Comparison of ENCODE assay signal across 19 cellular contexts in the genomic region with DNA sequence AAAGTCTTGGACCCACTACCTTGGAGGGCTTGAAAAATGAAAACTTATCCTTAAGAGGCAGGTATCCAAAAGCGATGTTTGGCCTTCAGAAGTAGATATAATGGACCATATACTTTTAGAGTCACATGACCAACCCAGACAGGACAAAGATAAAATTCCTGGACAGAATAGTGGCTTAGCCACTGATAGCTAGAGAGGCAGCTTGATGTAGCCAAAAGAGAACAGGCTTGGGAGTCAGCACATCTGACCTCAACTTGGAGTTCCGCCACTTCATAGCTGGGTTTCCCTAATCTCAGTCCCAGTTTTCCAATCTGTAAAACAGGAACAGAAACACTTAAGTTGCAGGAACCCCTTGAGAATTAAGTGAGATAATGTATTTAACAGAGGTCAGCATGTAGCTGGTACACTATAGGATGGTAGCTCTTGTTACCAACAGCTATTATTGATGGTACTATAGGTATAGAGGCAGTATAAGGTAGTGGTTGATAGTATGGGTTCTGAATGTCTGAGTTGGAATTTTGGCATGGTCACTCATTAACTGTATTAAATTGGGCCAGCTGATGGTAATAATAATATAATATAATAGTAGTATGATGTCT.
DNase-seq lines count a peak whose midpoint lies in the region; ATAC-seq, FAIRE-seq and TF ChIP-seq lines count a peak whose summit lies in the region.
"Had no signal": no experiment of that assay in that cellular context is flagged by ENCODE, and none has a peak within 500 bp of the region (broad histone marks: within the 10 kb centered on the region; RNA-seq: fewer than 3 reads in every experiment).

No MANE protein-coding gene starts in this region.

- no peaks in the 10 kb centered on the region for H4K20me1 ChIP-seq in K562 (replicated peaks; ENCODE audit: control insufficient read depth, insufficient read depth, low read length)
- H4K20me1 ChIP-seq in MM.1S (ENCODE audit: insufficient read depth, low read length) = no peaks in the 10 kb centered on the region

- no peaks in the 10 kb centered on the region for H3F3A ChIP-seq in MM.1S (ENCODE audit: insufficient read depth, low read length)

- H3K9me3 ChIP-seq in K562 (replicated peaks; ENCODE audit: control insufficient read depth, insufficient read depth, low read depth, low read length) (no peaks in the 10 kb centered on the region), MM.1S (replicated peaks; ENCODE audit: insufficient read depth, low read length) (no peaks in the 10 kb centered on the region)

- no peak for TF ChIP-seq POLR2A in K562 (conservative IDR thresholded peaks at IDR 0.05)

- H3K4me3 ChIP-seq in K562 (no peak overlapping the region), MM.1S (ENCODE audit: low read length) (no peak overlapping the region)
- H3K4me3 ChIP-seq: GM23248 had no signal

- FAIRE-seq in K562 (lab: Jason Lieb, UNC) = no peak
- FAIRE-seq: A204.1, D721Med, G401.6, GM12891, H54 had no signal

- CTCF ChIA-PET in K562 (lab: Yijun Ruan, JAX; ENCODE audit: low intra/inter-chr PET ratio) = no interaction called here

- no peak overlapping the region for H3K27ac ChIP-seq in K562 (ENCODE audit: extremely low read depth, low read depth, low read length)
- H3K27ac ChIP-seq in MM.1S (ENCODE audit: low read length) = no peak overlapping the region
- H3K27ac ChIP-seq: GM23248 had no signal

- H3K79me2 ChIP-seq in K562 (ENCODE audit: control insufficient read depth, insufficient read depth, low read length) (no peaks in the 10 kb centered on the region), MM.1S (ENCODE audit: low read length) (no peaks in the 10 kb centered on the region)

- intact Hi-C loops in K562 (cut with micrococcal nuclease) (no loop called here), Right ventricle myocardium superior (cut with DNase I) (no loop called here), left ventricle myocardium superior (cut with micrococcal nuclease) (no loop called here)

- POLR2A ChIA-PET in K562 (lab: Yijun Ruan, JAX) = no interaction called here

- H3K4me2 ChIP-seq in K562 (ENCODE audit: insufficient read depth, low read length) (no peak overlapping the region), MM.1S (ENCODE audit: low read depth, low read length) (no peak overlapping the region)

- H3K9me1 ChIP-seq in K562 (ENCODE audit: control insufficient read depth, insufficient read depth, low read length) = no peaks in the 10 kb centered on the region

- no peak for DNase-seq in K562 (ENCODE audit: extremely low read depth in 1 of 4, low spot score in 3 of 4)
- DNase-seq in Right ventricle myocardium superior = no peak
- DNase-seq in left ventricle myocardium superior = peak; percentile 37
- DNase-seq in MM.1S = no peak
- DNase-seq in T-helper 2 cell = no peak
- DNase-seq in hippocampal formation (lab: John Stamatoyannopoulos, UW) = no peak
- DNase-seq in NCI-H1417 (lab: John Stamatoyannopoulos, UW) = no peak
- DNase-seq: C1 segment of cervical spinal cord; CD4-positive, alpha-beta T cell; DMS153; DMS79 treated with DMSO at 0.1 percent for 48 hours; EL; GM23248 had no signal

- ATAC-seq in K562 = no peak
- ATAC-seq in Right ventricle myocardium superior (ENCODE audit: poor library complexity) = peak; percentile 94
- peak; percentile 95 for ATAC-seq in left ventricle myocardium superior
- ATAC-seq: HCT116 had no signal

- 0% methylated on average over 2 of the region's 2 CpGs for WGBS in K562 (ENCODE audit: insufficient coverage, low coverage, missing lambda C conversion rate)

- in situ Hi-C loops in K562 (cut with MboI) = loop anchor here (25.0 kb wide), 1 partner anchor 898 kb away; no protein-coding TSS in a partner anchor

- H3K4me1 ChIP-seq in K562 (replicated peaks in 1 of 2; ENCODE audit: control insufficient read depth in 2 of 2, insufficient read depth in 2 of 2, low read length in 2 of 2) (no peaks in the 10 kb centered on the region; a peak in 1 of 5 replicates), MM.1S (ENCODE audit: low read length) (no peaks in the 10 kb centered on the region)

- no peaks in the 10 kb centered on the region for H3K9me2 ChIP-seq in MM.1S (replicated peaks; ENCODE audit: insufficient read depth, low read length)

- TF ChIP-seq RAD21 in K562 (CRISPR knock-in tag; conservative IDR thresholded peaks at IDR 0.05 in 1 of 2, IDR thresholded peaks at IDR 0.05 in 1 of 2) = no peak

- BruUV-seq in K562 (replicated peaks; lab: Mats Ljungman, UMichigan) = no TSS peak

- TF ChIP-seq CTCF in K562 (IDR thresholded peaks at IDR 0.05 in 2 of 3, conservative IDR thresholded peaks at IDR 0.05 in 1 of 3; ENCODE audit: insufficient read depth in 2 of 3, low read depth in 1 of 3, low read length in 3 of 3) = no peak
- no peak for TF ChIP-seq CTCF in MM.1S (IDR thresholded peaks at IDR 0.05; ENCODE audit: low read length)

- no peak overlapping the region for H3K9ac ChIP-seq in K562 (ENCODE audit: insufficient read depth in 1 of 2, low read depth in 2 of 2, low read length in 2 of 2)
- H3K9ac ChIP-seq in MM.1S (ENCODE audit: low read length) = no peak overlapping the region
- H3K9ac ChIP-seq: GM23248 had no signal

- H3K36me3 ChIP-seq in K562 (ENCODE audit: control insufficient read depth, insufficient read depth, low read length) (no peaks in the 10 kb centered on the region), MM.1S (replicated peaks; ENCODE audit: insufficient read depth, low read length) (no peaks in the 10 kb centered on the region)

- H2AFZ ChIP-seq in K562 (ENCODE audit: low read depth, low read length) (no peak overlapping the region), MM.1S (ENCODE audit: low read length) (no peak overlapping the region)
- H2AFZ ChIP-seq: GM23248 had no signal

- H3K27me3 ChIP-seq in K562 (ENCODE audit: control insufficient read depth in 2 of 2, insufficient read depth in 2 of 2, low read length in 2 of 2) (peaks cover 0 to 5% of the 10 kb centered on the region in 2 experiments; a peak in 2 of 5 replicates), MM.1S (replicated peaks; ENCODE audit: insufficient read depth, low read length) (no peaks in the 10 kb centered on the region)

- TF ChIP-seq EP300 in K562 (IDR thresholded peaks at IDR 0.05; ENCODE audit: low read length) = no peak

TF ChIP-seq in K562, 482 proteins besides CTCF, POLR2A, EP300 and RAD21:
- TF ChIP-seq ZEB2 (IDR thresholded peaks at IDR 0.05) = no peak
- TF ChIP-seq HIVEP1 (CRISPR knock-in tag; IDR thresholded peaks at IDR 0.05) = no peak
- TF ChIP-seq, protein P1, sequence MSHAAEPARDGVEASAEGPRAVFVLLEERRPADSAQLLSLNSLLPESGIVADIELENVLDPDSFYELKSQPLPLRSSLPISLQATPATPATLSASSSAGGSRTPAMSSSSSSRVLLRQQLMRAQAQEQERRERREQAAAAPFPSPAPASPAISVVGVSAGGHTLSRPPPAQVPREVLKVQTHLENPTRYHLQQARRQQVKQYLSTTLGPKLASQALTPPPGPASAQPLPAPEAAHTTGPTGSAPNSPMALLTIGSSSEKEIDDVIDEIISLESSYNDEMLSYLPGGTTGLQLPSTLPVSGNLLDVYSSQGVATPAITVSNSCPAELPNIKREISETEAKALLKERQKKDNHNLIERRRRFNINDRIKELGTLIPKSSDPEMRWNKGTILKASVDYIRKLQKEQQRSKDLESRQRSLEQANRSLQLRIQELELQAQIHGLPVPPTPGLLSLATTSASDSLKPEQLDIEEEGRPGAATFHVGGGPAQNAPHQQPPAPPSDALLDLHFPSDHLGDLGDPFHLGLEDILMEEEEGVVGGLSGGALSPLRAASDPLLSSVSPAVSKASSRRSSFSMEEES (CRISPR knock-in tag; IDR thresholded peaks at IDR 0.05) = peak; percentile 85
